8 cellular contexts compared by ENCODE assay signal in genomic region chr15:84657748-84658079, GRCh38. TPM values are rescaled to one million over a fixed set of nuclear protein-coding genes. Genes with fewer than 3 reads are reported as not detected.
DNase-seq lines count a peak whose midpoint lies in the region; ATAC-seq and TF ChIP-seq lines count a peak whose summit lies in the region.

No MANE protein-coding gene starts in this region.

- no peaks in the 10 kb centered on the region for H3F3A ChIP-seq in Loucy (ENCODE audit: low read depth)

- TF ChIP-seq CTCF in C4-2B (conservative IDR thresholded peaks at IDR 0.05) (no peak), Loucy (conservative IDR thresholded peaks at IDR 0.05; ENCODE audit: low read length) (no peak), neural crest cell (conservative IDR thresholded peaks at IDR 0.05) (no peak), foreskin keratinocyte (conservative IDR thresholded peaks at IDR 0.05) (no peak)

- peaks cover 34% of the 10 kb centered on the region for H3K4me1 Mint-ChIP-seq in neural crest cell

- no peaks in the 10 kb centered on the region for H3K9me3 ChIP-seq in Loucy (ENCODE audit: insufficient read depth, low read depth, low read length)
- no peaks in the 10 kb centered on the region for H3K9me3 ChIP-seq in effector memory CD4-positive, alpha-beta T cell (ENCODE audit: control insufficient read depth, low read length)

- H3K4me1 ChIP-seq in Loucy (ENCODE audit: insufficient read depth, low read length, poor library complexity, severe bottlenecking) (peaks cover 22% of the 10 kb centered on the region), foreskin keratinocyte (no peaks in the 10 kb centered on the region)
- peaks cover 28% of the 10 kb centered on the region for H3K4me1 ChIP-seq in effector memory CD4-positive, alpha-beta T cell (ENCODE audit: control insufficient read depth, insufficient read depth, low read length, poor library complexity, severe bottlenecking)

- H3K4me2 ChIP-seq in Loucy (ENCODE audit: low read depth, low read length, poor library complexity, severe bottlenecking): peak overlapping the region; percentile 70

- H4K20me1 ChIP-seq in Loucy (ENCODE audit: insufficient read depth, low read length, poor library complexity, severe bottlenecking): no peaks in the 10 kb centered on the region

- peaks cover 3% of the 10 kb centered on the region for H3K27me3 Mint-ChIP-seq in neural crest cell (ENCODE audit: low read depth)

- H3K9me2 ChIP-seq in Loucy (replicated peaks; ENCODE audit: low read depth, low read length): no peaks in the 10 kb centered on the region

- H3K36me3 ChIP-seq in Loucy (ENCODE audit: insufficient read depth, low read length): no peaks in the 10 kb centered on the region
- no peaks in the 10 kb centered on the region for H3K36me3 ChIP-seq in effector memory CD4-positive, alpha-beta T cell (ENCODE audit: control insufficient read depth, insufficient read depth, low read length)

- peaks cover 12% of the 10 kb centered on the region for H3K79me2 ChIP-seq in Loucy (ENCODE audit: insufficient read depth, low read length)

- H3K27ac ChIP-seq in C4-2B (peak overlapping the region; percentile 41), foreskin keratinocyte (no peak overlapping the region)
- peak overlapping the region; percentile 69 for H3K27ac ChIP-seq in effector memory CD4-positive, alpha-beta T cell (ENCODE audit: insufficient read depth, low read length, poor library complexity, severe bottlenecking)

- H3K9ac ChIP-seq in Loucy (ENCODE audit: low read depth, low read length, poor library complexity, severe bottlenecking): peak overlapping the region; percentile 48

- peak overlapping the region; percentile 53; the same call in 1 of the 2 replicates for H2AFZ ChIP-seq in Loucy (ENCODE audit: low read length)

- DNase-seq in effector memory CD4-positive, alpha-beta T cell: no peak
- no peak for DNase-seq in neural crest cell (ENCODE audit: low read depth, low spot score)
- DNase-seq in foreskin keratinocyte: no peak
- DNase-seq in NCI-H2196 treated with DMSO at 0.1 percent for 48 hours (lab: John Stamatoyannopoulos, UW; ENCODE audit: unreplicated experiment): no peak
- DNase-seq in NCI-H128 (lab: John Stamatoyannopoulos, UW; ENCODE audit: unreplicated experiment): no peak
- no peak for DNase-seq in NCI-H526 treated with DMSO at 0.1 percent for 48 hours (lab: John Stamatoyannopoulos, UW)

- H3K4me3 ChIP-seq in Loucy (ENCODE audit: low read length, poor library complexity, severe bottlenecking): peak overlapping the region; percentile 65
- peak overlapping the region; percentile 66 for H3K4me3 ChIP-seq in effector memory CD4-positive, alpha-beta T cell (ENCODE audit: insufficient read depth, low read depth, low read length, poor library complexity, severe bottlenecking)

- H3K27me3 ChIP-seq in Loucy (ENCODE audit: insufficient read depth, low read length, poor library complexity, severe bottlenecking) (no peaks in the 10 kb centered on the region), foreskin keratinocyte (no peaks in the 10 kb centered on the region)
- H3K27me3 ChIP-seq in effector memory CD4-positive, alpha-beta T cell (replicated peaks; ENCODE audit: control insufficient read depth, insufficient read depth, low read length, poor library complexity, severe bottlenecking): no peaks in the 10 kb centered on the region

- H3K4me3 Mint-ChIP-seq in neural crest cell: peak overlapping the region; percentile 100

- ATAC-seq in foreskin keratinocyte: no peak

- H3K9me3 Mint-ChIP-seq in neural crest cell: no peaks in the 10 kb centered on the region

- H3K36me3 Mint-ChIP-seq in neural crest cell (ENCODE audit: low read depth): no peaks in the 10 kb centered on the region

- no peak overlapping the region for H3K27ac Mint-ChIP-seq in neural crest cell (ENCODE audit: unreplicated experiment)

RNA-seq across cellular contexts. Expression of gene NMB, which starts 0.3 kb away (rescaled TPM):
- total RNA-seq in neural crest cell (4.0 and 4.9 TPM in 2 replicates), foreskin keratinocyte (9.0 and 12.7 TPM in 2 replicates)
- 13.0 and 18.6 TPM in 2 replicates for polyA plus RNA-seq in foreskin keratinocyte

RNA-seq across cellular contexts. Expression of gene WDR73, which starts 3.6 kb away (rescaled TPM):
- total RNA-seq in neural crest cell: 47.1 and 53.2 TPM in 2 replicates
- total RNA-seq in foreskin keratinocyte: 19.0 and 22.6 TPM in 2 replicates
- polyA plus RNA-seq in foreskin keratinocyte: 14.7 and 15.9 TPM in 2 replicates

RNA-seq across cellular contexts. Expression of gene ZSCAN2, which starts 56.9 kb away (rescaled TPM):
- total RNA-seq in neural crest cell: 21.1 and 21.7 TPM in 2 replicates
- 4.1 and 4.4 TPM in 2 replicates for total RNA-seq in foreskin keratinocyte
- 3.4 and 4.6 TPM in 2 replicates for polyA plus RNA-seq in foreskin keratinocyte

RNA-seq across cellular contexts. Expression of gene SEC11A, which starts 58.2 kb away (rescaled TPM):
- 200 and 201 TPM in 2 replicates for total RNA-seq in neural crest cell
- 127 and 135 TPM in 2 replicates for total RNA-seq in foreskin keratinocyte
- 141 and 143 TPM in 2 replicates for polyA plus RNA-seq in foreskin keratinocyte
